Comparison of ENCODE assay signal across 1 cellular context in the genomic region with DNA sequence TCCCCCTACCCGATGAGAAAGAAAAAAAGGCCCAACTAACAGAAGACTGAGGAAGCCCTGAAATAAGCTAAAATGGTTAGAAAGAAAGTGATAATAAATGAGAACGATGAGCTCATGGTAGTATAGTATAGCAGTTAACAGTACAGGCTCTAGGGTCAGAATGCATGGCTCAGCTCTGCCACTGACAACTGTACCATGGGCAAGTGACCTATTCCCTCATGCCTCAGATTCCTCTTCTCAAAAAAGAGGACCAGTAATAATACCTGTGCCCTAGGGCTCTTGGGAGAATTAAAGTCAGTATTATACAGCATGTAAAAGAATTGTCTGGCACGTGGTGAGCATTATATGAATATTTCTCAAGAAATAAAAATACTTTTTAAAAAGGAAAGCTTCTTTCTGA.
TF ChIP-seq lines count a peak whose summit lies in the region.

No MANE protein-coding gene starts in this region.

TF ChIP-seq in GM23338, 12 proteins besides CTCF, POLR2A, EP300 and RAD21 (continued from another document):
- TF ChIP-seq, protein P1, sequence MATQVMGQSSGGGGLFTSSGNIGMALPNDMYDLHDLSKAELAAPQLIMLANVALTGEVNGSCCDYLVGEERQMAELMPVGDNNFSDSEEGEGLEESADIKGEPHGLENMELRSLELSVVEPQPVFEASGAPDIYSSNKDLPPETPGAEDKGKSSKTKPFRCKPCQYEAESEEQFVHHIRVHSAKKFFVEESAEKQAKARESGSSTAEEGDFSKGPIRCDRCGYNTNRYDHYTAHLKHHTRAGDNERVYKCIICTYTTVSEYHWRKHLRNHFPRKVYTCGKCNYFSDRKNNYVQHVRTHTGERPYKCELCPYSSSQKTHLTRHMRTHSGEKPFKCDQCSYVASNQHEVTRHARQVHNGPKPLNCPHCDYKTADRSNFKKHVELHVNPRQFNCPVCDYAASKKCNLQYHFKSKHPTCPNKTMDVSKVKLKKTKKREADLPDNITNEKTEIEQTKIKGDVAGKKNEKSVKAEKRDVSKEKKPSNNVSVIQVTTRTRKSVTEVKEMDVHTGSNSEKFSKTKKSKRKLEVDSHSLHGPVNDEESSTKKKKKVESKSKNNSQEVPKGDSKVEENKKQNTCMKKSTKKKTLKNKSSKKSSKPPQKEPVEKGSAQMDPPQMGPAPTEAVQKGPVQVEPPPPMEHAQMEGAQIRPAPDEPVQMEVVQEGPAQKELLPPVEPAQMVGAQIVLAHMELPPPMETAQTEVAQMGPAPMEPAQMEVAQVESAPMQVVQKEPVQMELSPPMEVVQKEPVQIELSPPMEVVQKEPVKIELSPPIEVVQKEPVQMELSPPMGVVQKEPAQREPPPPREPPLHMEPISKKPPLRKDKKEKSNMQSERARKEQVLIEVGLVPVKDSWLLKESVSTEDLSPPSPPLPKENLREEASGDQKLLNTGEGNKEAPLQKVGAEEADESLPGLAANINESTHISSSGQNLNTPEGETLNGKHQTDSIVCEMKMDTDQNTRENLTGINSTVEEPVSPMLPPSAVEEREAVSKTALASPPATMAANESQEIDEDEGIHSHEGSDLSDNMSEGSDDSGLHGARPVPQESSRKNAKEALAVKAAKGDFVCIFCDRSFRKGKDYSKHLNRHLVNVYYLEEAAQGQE (IDR thresholded peaks at IDR 0.05; ENCODE audit: unreplicated experiment) = no peak
- TF ChIP-seq, protein P2, sequence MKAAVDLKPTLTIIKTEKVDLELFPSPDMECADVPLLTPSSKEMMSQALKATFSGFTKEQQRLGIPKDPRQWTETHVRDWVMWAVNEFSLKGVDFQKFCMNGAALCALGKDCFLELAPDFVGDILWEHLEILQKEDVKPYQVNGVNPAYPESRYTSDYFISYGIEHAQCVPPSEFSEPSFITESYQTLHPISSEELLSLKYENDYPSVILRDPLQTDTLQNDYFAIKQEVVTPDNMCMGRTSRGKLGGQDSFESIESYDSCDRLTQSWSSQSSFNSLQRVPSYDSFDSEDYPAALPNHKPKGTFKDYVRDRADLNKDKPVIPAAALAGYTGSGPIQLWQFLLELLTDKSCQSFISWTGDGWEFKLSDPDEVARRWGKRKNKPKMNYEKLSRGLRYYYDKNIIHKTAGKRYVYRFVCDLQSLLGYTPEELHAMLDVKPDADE (IDR thresholded peaks at IDR 0.05) = no peak
- no peak for TF ChIP-seq ZNF114 (CRISPR knock-in tag; IDR thresholded peaks at IDR 0.05)
- TF ChIP-seq EZH2 (IDR thresholded peaks at IDR 0.05; ENCODE audit: low read depth, unreplicated experiment) = no peak
- TF ChIP-seq EZH2phosphoT487 (IDR thresholded peaks at IDR 0.05; ENCODE audit: unreplicated experiment) = no peak
- no peak for TF ChIP-seq POLR2AphosphoS5 (IDR thresholded peaks at IDR 0.05; ENCODE audit: low read depth)
- TF ChIP-seq JUNB (IDR thresholded peaks at IDR 0.05; ENCODE audit: unreplicated experiment) = no peak
- TF ChIP-seq, protein P3, sequence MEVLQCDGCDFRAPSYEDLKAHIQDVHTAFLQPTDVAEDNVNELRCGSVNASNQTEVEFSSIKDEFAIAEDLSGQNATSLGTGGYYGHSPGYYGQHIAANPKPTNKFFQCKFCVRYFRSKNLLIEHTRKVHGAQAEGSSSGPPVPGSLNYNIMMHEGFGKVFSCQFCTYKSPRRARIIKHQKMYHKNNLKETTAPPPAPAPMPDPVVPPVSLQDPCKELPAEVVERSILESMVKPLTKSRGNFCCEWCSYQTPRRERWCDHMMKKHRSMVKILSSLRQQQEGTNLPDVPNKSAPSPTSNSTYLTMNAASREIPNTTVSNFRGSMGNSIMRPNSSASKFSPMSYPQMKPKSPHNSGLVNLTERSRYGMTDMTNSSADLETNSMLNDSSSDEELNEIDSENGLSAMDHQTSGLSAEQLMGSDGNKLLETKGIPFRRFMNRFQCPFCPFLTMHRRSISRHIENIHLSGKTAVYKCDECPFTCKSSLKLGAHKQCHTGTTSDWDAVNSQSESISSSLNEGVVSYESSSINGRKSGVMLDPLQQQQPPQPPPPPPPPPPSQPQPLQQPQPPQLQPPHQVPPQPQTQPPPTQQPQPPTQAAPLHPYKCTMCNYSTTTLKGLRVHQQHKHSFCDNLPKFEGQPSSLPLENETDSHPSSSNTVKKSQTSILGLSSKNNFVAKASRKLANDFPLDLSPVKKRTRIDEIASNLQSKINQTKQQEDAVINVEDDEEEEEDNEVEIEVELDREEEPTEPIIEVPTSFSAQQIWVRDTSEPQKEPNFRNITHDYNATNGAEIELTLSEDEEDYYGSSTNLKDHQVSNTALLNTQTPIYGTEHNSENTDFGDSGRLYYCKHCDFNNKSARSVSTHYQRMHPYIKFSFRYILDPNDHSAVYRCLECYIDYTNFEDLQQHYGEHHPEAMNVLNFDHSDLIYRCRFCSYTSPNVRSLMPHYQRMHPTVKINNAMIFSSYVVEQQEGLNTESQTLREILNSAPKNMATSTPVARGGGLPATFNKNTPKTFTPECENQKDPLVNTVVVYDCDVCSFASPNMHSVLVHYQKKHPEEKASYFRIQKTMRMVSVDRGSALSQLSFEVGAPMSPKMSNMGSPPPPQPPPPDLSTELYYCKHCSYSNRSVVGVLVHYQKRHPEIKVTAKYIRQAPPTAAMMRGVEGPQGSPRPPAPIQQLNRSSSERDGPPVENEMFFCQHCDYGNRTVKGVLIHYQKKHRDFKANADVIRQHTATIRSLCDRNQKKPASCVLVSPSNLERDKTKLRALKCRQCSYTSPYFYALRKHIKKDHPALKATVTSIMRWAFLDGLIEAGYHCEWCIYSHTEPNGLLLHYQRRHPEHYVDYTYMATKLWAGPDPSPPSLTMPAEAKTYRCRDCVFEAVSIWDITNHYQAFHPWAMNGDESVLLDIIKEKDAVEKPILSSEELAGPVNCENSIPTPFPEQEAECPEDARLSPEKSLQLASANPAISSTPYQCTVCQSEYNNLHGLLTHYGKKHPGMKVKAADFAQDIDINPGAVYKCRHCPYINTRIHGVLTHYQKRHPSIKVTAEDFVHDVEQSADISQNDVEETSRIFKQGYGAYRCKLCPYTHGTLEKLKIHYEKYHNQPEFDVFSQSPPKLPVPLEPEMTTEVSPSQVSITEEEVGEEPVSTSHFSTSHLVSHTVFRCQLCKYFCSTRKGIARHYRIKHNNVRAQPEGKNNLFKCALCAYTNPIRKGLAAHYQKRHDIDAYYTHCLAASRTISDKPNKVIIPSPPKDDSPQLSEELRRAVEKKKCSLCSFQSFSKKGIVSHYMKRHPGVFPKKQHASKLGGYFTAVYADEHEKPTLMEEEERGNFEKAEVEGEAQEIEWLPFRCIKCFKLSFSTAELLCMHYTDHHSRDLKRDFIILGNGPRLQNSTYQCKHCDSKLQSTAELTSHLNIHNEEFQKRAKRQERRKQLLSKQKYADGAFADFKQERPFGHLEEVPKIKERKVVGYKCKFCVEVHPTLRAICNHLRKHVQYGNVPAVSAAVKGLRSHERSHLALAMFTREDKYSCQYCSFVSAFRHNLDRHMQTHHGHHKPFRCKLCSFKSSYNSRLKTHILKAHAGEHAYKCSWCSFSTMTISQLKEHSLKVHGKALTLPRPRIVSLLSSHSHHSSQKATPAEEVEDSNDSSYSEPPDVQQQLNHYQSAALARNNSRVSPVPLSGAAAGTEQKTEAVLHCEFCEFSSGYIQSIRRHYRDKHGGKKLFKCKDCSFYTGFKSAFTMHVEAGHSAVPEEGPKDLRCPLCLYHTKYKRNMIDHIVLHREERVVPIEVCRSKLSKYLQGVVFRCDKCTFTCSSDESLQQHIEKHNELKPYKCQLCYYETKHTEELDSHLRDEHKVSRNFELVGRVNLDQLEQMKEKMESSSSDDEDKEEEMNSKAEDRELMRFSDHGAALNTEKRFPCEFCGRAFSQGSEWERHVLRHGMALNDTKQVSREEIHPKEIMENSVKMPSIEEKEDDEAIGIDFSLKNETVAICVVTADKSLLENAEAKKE (CRISPR knock-in tag; IDR thresholded peaks at IDR 0.05) = no peak
- no peak for TF ChIP-seq STAT1 (IDR thresholded peaks at IDR 0.05; ENCODE audit: unreplicated experiment)
